29 cellular contexts compared by ENCODE assay signal in the genomic region with DNA sequence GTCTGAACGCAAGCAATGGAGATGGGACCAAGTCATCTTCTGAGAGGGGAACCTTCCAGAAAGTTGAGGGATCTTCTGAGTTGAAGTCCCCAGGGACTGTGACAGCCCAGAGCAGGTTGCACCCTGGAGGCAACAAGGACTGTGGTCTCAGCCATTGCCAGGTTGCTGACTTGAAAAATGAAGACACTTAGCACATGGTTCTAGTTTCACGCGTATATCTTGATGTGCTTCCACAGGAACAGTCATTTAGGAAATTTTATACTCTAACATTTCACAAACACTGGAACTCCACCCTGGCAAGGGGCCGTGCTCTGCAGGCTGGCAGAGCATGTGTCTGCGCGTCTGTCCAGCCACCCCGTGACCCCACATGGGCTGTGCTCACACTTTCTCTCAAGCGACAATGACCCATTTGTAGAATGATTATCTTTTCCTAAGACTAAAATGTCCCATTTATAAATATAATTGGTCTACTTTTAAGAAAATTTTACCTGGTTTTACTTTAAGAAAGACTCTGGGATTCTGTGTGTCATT.
"Had no signal": no experiment of that assay in that cellular context is flagged by ENCODE, and none has a peak within 500 bp of the region (broad histone marks: within the 10 kb centered on the region; RNA-seq: fewer than 3 reads in every experiment).

No MANE protein-coding gene starts in this region.

- DNase-seq: activated CD4-positive, alpha-beta memory T cell treated with anti-CD3 and anti-CD28 coated beads for 36 hours; activated CD4-positive, alpha-beta T cell treated with anti-CD3 and anti-CD28 coated beads for 36 hours; activated CD4-positive, alpha-beta T cell treated with anti-CD3 and anti-CD28 coated beads, Interleukin-2, amount 10 ng/mL, durations not matched to agents 24 days and 14 days; activated CD4-positive, CD25-positive, alpha-beta regulatory T cell; activated CD4-positive, CD25-positive, alpha-beta regulatory T cell treated with anti-CD3 and anti-CD28 coated beads, Interleukin-2, amount 50 U/mL, for 72 hours; activated CD8-positive, alpha-beta memory T cell treated with anti-CD3 and anti-CD28 coated beads, Interleukin-2, amount 10 ng/mL, durations not matched to agents 7 days and 5 days; activated CD8-positive, alpha-beta memory T cell treated with anti-CD3 and anti-CD28 coated beads, Interleukin-2, amount 50 U/mL, for 4 hours; activated CD8-positive, alpha-beta T cell treated with anti-CD3 and anti-CD28 coated beads, Interleukin-2, amount 10 ng/mL, durations not matched to agents 7 days and 5 days; activated effector memory CD4-positive, alpha-beta T cell treated with anti-CD3 and anti-CD28 coated beads, Interleukin-2, amount 50 U/mL, for 16 hours; activated naive CD4-positive, alpha-beta T cell treated with anti-CD3 and anti-CD28 coated beads for 36 hours; activated naive CD8-positive, alpha-beta T cell treated with anti-CD3 and anti-CD28 coated beads for 36 hours; activated naive CD8-positive, alpha-beta T cell treated with anti-CD3 and anti-CD28 coated beads, Interleukin-2, amount 50 U/mL, for 24 hours; activated T-cell treated with anti-CD3 and anti-CD28 coated beads, Interleukin-2, amount 50 U/mL, for 1 hour; activated T-cell treated with anti-CD3 and anti-CD28 coated beads, Interleukin-2, amount 50 U/mL, for 48 hours; adrenal gland; amygdala; aorta; cortex of kidney; dermis blood vessel endothelial cell; effector CD4-positive, alpha-beta T cell; effector memory CD8-positive, alpha-beta T cell; erythroblast; foreskin fibroblast; glutamatergic neuron; heart left ventricle; T-helper 2 cell had no signal

- H3K4me3 ChIP-seq: adrenal gland, breast epithelium, cardiac muscle cell, esophagus muscularis mucosa, heart left ventricle had no signal

- H3K27ac ChIP-seq: adrenal gland, breast epithelium, cardiac muscle cell, esophagus muscularis mucosa, heart left ventricle had no signal

- H3K36me3 ChIP-seq: adrenal gland, breast epithelium, cardiac muscle cell, esophagus muscularis mucosa, heart left ventricle had no signal

- H3K4me1 ChIP-seq: breast epithelium had no signal

- H3K27me3 ChIP-seq: adrenal gland, breast epithelium, cardiac muscle cell, heart left ventricle had no signal

- H3K9me3 ChIP-seq: adrenal gland, breast epithelium, esophagus muscularis mucosa, heart left ventricle had no signal
